Comparison of ENCODE assay signal across 31 cellular contexts in genomic region chr4:158586881-158587280, GRCh38.
DNase-seq lines count a peak whose midpoint lies in the region; ATAC-seq and FAIRE-seq lines count a peak whose summit lies in the region.
"Had no signal": no experiment of that assay in that cellular context is flagged by ENCODE, and none has a peak within 500 bp of the region (broad histone marks: within the 10 kb centered on the region; RNA-seq: fewer than 3 reads in every experiment).

No MANE protein-coding gene starts in this region.

- ATAC-seq in HG02970 (IDR thresholded peaks at IDR 0.05; ENCODE audit: low FRiP score, unreplicated experiment), result no peak
- ATAC-seq: A549; CD8-positive, alpha-beta T cell had no signal

- H3K9me3 Mint-ChIP-seq in activated CD4-positive, alpha-beta T cell treated with anti-CD3 and anti-CD28 coated beads, Interleukin-2, amount 10 ng/mL, durations not matched to agents 24 days and 14 days, result no peaks in the 10 kb centered on the region
- H3K9me3 Mint-ChIP-seq: CD4-positive, alpha-beta memory T cell; CD4-positive, alpha-beta T cell; CD8-positive, alpha-beta memory T cell; CD8-positive, alpha-beta T cell had no signal

- FAIRE-seq in HTR-8/SVneo (lab: Jason Lieb, UNC), result peak; percentile 26
- FAIRE-seq: A549, D721Med had no signal

- no peak overlapping the region for H3K27ac Mint-ChIP-seq in activated CD4-positive, alpha-beta T cell treated with anti-CD3 and anti-CD28 coated beads, Interleukin-2, amount 10 ng/mL, durations not matched to agents 24 days and 14 days
- H3K27ac Mint-ChIP-seq: B cell; CD4-positive, alpha-beta memory T cell; CD4-positive, alpha-beta T cell; CD4-positive, CD25-positive, alpha-beta regulatory T cell; CD8-positive, alpha-beta memory T cell; CD8-positive, alpha-beta T cell had no signal

- peak; percentile 26 for DNase-seq in activated CD4-positive, alpha-beta T cell treated with anti-CD3 and anti-CD28 coated beads, Interleukin-2, amount 10 ng/mL, durations not matched to agents 24 days and 14 days
- DNase-seq in activated CD4-positive, alpha-beta T cell treated with anti-CD3 and anti-CD28 coated beads for 1 hour, result no peak
- DNase-seq in HTR-8/SVneo (ENCODE audit: insufficient read length, low spot score) (no peak), head of caudate nucleus (peak in 32 of 42 donors; percentile 3 to 79 (median 28)), putamen (ENCODE audit: low spot score) (peak; percentile 32), 8988T (no peak), NCI-H524 treated with DMSO at 0.1 percent for 48 hours (lab: John Stamatoyannopoulos, UW) (no peak)
- DNase-seq: ACHN; AML-193; BE2C; C1 segment of cervical spinal cord; Caco-2; Calu3; CD4-positive, alpha-beta memory T cell; CD4-positive, alpha-beta T cell; CD4-positive, CD25-positive, alpha-beta regulatory T cell; CD8-positive, alpha-beta memory T cell; CD8-positive, alpha-beta T cell; COR-L47; DMS 273 treated with DMSO at 0.1 percent for 48 hours; DMS153; DMS53; DMS79; DMS79 treated with DMSO at 0.1 percent for 48 hours; DND-41; EL had no signal

- no peaks in the 10 kb centered on the region for H3K4me1 Mint-ChIP-seq in activated CD4-positive, alpha-beta T cell treated with anti-CD3 and anti-CD28 coated beads, Interleukin-2, amount 10 ng/mL, durations not matched to agents 24 days and 14 days
- H3K4me1 Mint-ChIP-seq: B cell; CD4-positive, alpha-beta memory T cell; CD4-positive, CD25-positive, alpha-beta regulatory T cell; CD8-positive, alpha-beta memory T cell had no signal

- H3K36me3 Mint-ChIP-seq in activated CD4-positive, alpha-beta T cell treated with anti-CD3 and anti-CD28 coated beads, Interleukin-2, amount 10 ng/mL, durations not matched to agents 24 days and 14 days (ENCODE audit: low read depth), result no peaks in the 10 kb centered on the region
- H3K36me3 Mint-ChIP-seq: CD14-positive monocyte; CD4-positive, alpha-beta memory T cell; CD4-positive, CD25-positive, alpha-beta regulatory T cell; CD8-positive, alpha-beta memory T cell; CD8-positive, alpha-beta T cell had no signal

- peaks cover 8% of the 10 kb centered on the region for H3K27me3 Mint-ChIP-seq in activated CD4-positive, alpha-beta T cell treated with anti-CD3 and anti-CD28 coated beads, Interleukin-2, amount 10 ng/mL, durations not matched to agents 24 days and 14 days

- intact Hi-C loops in activated CD4-positive, alpha-beta T cell treated with anti-CD3 and anti-CD28 coated beads, Interleukin-2, amount 10 ng/mL, durations not matched to agents 24 days and 14 days (cut with micrococcal nuclease), result no loop called here
- intact Hi-C loops in head of caudate nucleus (cut with DNase I), result no loop called here

- H3K4me3 Mint-ChIP-seq in activated CD4-positive, alpha-beta T cell treated with anti-CD3 and anti-CD28 coated beads, Interleukin-2, amount 10 ng/mL, durations not matched to agents 24 days and 14 days, result no peak overlapping the region
- H3K4me3 Mint-ChIP-seq: B cell; CD14-positive monocyte; CD4-positive, alpha-beta memory T cell; CD4-positive, alpha-beta T cell; CD4-positive, CD25-positive, alpha-beta regulatory T cell; CD8-positive, alpha-beta memory T cell; CD8-positive, alpha-beta T cell had no signal

Comparison
In these comparisons a context has a peak if more than half of its experiments do, and no peak if none do; other contexts are left out.
1. DNase-seq: peak in activated CD4-positive, alpha-beta T cell treated with anti-CD3 and anti-CD28 coated beads, Interleukin-2, amount 10 ng/mL, durations not matched to agents 24 days and 14 days (single experiment), head of caudate nucleus (32 of 42) and putamen (single experiment); none in activated CD4-positive, alpha-beta T cell treated with anti-CD3 and anti-CD28 coated beads for 1 hour (single experiment), HTR-8/SVneo (single experiment), 8988T (single experiment) and NCI-H524 treated with DMSO at 0.1 percent for 48 hours (single experiment).